ENCODE assay signal across 8 cellular contexts in the genomic region with DNA sequence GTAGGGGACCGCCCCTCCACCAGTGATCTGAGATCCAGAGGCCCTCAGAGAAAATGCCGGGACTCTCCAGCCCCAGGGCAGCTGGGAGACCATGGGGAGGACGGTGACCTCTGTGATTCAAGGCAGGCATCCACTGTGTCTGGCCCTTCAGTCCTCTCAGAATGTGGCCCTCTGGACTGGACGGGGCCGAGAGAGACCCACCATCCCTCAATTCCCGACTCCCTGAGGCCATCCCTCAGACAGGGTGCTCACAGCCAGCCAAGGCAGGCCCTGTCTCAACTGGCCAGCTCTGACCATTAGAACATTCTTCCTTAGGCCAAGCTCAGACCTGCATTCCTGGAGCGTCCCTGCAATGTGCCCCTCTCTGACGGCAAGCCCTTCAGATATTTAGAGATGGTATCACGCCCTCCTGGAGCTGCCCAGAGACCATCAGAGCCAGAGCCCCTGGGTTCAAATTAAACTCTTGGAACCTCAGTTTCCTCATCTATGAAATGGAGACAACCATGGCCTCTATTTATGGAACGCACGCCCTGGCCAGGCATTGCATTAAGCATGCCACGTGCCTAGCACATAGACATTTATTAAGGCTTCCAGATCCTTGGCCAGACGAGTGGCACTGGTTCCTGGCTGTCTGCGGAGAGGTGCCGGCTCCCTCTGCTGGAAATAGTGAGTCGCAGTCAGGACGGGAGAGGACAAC. TPM values are rescaled to one million over a fixed set of nuclear protein-coding genes. Genes with fewer than 3 reads are reported as not detected.
DNase-seq lines count a peak whose midpoint lies in the region; ATAC-seq and TF ChIP-seq lines count a peak whose summit lies in the region.

No MANE protein-coding gene starts in this region.

- no peak overlapping the region for H3K4me2 ChIP-seq in Karpas-422 (ENCODE audit: low read depth, low read length, poor library complexity, severe bottlenecking)
- peak overlapping the region; percentile 20; the same call in 1 of the 2 replicates for H3K4me2 ChIP-seq in PC-9
- H3K4me2 ChIP-seq in neuronal stem cell (ENCODE audit: insufficient read depth, low read length, poor library complexity, severe bottlenecking): no peak overlapping the region

- H4K8ac ChIP-seq in neuronal stem cell (ENCODE audit: low read depth, low read length): no peak overlapping the region

- TF ChIP-seq POLR2A in testis (IDR thresholded peaks at IDR 0.05): no peak

- H3K9me3 ChIP-seq in CD8-positive, alpha-beta memory T cell (ENCODE audit: low read length): no peaks in the 10 kb centered on the region
- H3K9me3 ChIP-seq in Karpas-422 (ENCODE audit: low read length) (no peaks in the 10 kb centered on the region), PC-9 (ENCODE audit: insufficient read depth, low read depth) (no peaks in the 10 kb centered on the region), neuronal stem cell (replicated peaks in 1 of 2; ENCODE audit: control insufficient read depth in 2 of 2, insufficient read depth in 1 of 2, low read depth in 1 of 2, low read length in 2 of 2) (no peaks in the 10 kb centered on the region), testis (no peaks in the 10 kb centered on the region)

- peak overlapping the region; percentile 87 for H2AK5ac ChIP-seq in neuronal stem cell (ENCODE audit: low read depth, low read length)

- peak; percentile 97 for TF ChIP-seq CTCF in PC-9 (conservative IDR thresholded peaks at IDR 0.05)
- peak; percentile 95 for TF ChIP-seq CTCF in fibroblast of mammary gland (conservative IDR thresholded peaks at IDR 0.05; ENCODE audit: control insufficient read depth, insufficient read depth, low read depth, low read length)
- peak; percentile 80 to 93 (median 89) for TF ChIP-seq CTCF in testis (IDR thresholded peaks at IDR 0.05)

- peaks cover 13% of the 10 kb centered on the region; the same call in 1 of the 2 replicates for H3F3A ChIP-seq in PC-9 (ENCODE audit: insufficient read depth, low read depth)

- H4K20me1 ChIP-seq in Karpas-422 (ENCODE audit: insufficient read depth, low read depth, low read length): no peaks in the 10 kb centered on the region
- no peaks in the 10 kb centered on the region for H4K20me1 ChIP-seq in PC-9 (ENCODE audit: insufficient read depth)

- H3K23ac ChIP-seq in neuronal stem cell (ENCODE audit: low read depth, low read length, poor library complexity): no peak overlapping the region

- H3K79me1 ChIP-seq in neuronal stem cell (ENCODE audit: low read depth, low read length): no peaks in the 10 kb centered on the region

- no peak overlapping the region for H4K91ac ChIP-seq in neuronal stem cell (ENCODE audit: low read depth, low read length, poor library complexity)

- H2AFZ ChIP-seq in Karpas-422 (ENCODE audit: low read length) (no peak overlapping the region), PC-9 (no peak overlapping the region), neuronal stem cell (ENCODE audit: low read length) (peak overlapping the region; percentile 64)

- peak overlapping the region in 2 of 8 donors; percentile 6 to 33 for H3K27ac Mint-ChIP-seq in CD8-positive, alpha-beta memory T cell

- ATAC-seq in GM19463 (IDR thresholded peaks at IDR 0.05; ENCODE audit: unreplicated experiment): peak; percentile 73
- ATAC-seq in activated T-cell treated with anti-CD3 and anti-CD28 coated beads, Interleukin-2, amount 50 U/mL, for 4 hours: peak; percentile 89

- no peak overlapping the region for H3K4ac ChIP-seq in neuronal stem cell (ENCODE audit: low read length)

- no peak overlapping the region for H3K9ac ChIP-seq in Karpas-422 (ENCODE audit: low read length)
- no peak overlapping the region for H3K9ac ChIP-seq in neuronal stem cell (ENCODE audit: low read depth, low read length, poor library complexity)

- WGBS in neuronal stem cell (ENCODE audit: extremely low coverage in 2 of 2, insufficient read length in 2 of 2, insufficient replicate concordance in 1 of 2), 2 donors: no CpG with 5 or more reads among the region's 17 CpGs
- WGBS in testis, 2 donors: 41 to 65% methylated on average over 14 to 15 of the region's 17 CpGs

- peak overlapping the region; percentile 6 for H2BK15ac ChIP-seq in neuronal stem cell (ENCODE audit: low read length)

- H3K79me2 ChIP-seq in Karpas-422 (ENCODE audit: low read length): no peaks in the 10 kb centered on the region
- no peaks in the 10 kb centered on the region for H3K79me2 ChIP-seq in PC-9 (ENCODE audit: low read depth)

- CTCF ChIA-PET in CD8-positive, alpha-beta memory T cell (lab: Charles Lee): interaction anchor here (0.9 to 27.0 kb wide), 13 partner anchors 8 to 238 kb away, joined by 3 to 520 read pairs (median 7); a partner anchor contains a TSS
- CTCF ChIA-PET in PC-9 (lab: Charles Lee): interaction anchor here (2.0 to 7.2 kb wide), 2 partner anchors 133 to 227 kb away, joined by 6 to 48 read pairs; no protein-coding TSS in a partner anchor

- no peak overlapping the region for H3K14ac ChIP-seq in neuronal stem cell (ENCODE audit: low read length)

- H3K27me3 Mint-ChIP-seq in CD8-positive, alpha-beta memory T cell: peaks cover 10 to 19% of the 10 kb centered on the region in 2 donors
- peaks cover 2% of the 10 kb centered on the region for H3K27me3 Mint-ChIP-seq in activated T-cell treated with anti-CD3 and anti-CD28 coated beads, Interleukin-2, amount 50 U/mL, for 4 hours (ENCODE audit: low read depth)

- peaks cover 0 to 3% (median 0%) of the 10 kb centered on the region in 3 donors for H3K36me3 Mint-ChIP-seq in CD8-positive, alpha-beta memory T cell
- H3K36me3 Mint-ChIP-seq in activated T-cell treated with anti-CD3 and anti-CD28 coated beads, Interleukin-2, amount 50 U/mL, for 4 hours (ENCODE audit: insufficient read depth): no peaks in the 10 kb centered on the region

- no peaks in the 10 kb centered on the region for H3K27me3 ChIP-seq in CD8-positive, alpha-beta memory T cell (ENCODE audit: insufficient read depth, low read length, poor library complexity, severe bottlenecking)
- H3K27me3 ChIP-seq in Karpas-422 (ENCODE audit: low read length) (no peaks in the 10 kb centered on the region), PC-9 (ENCODE audit: insufficient read depth, low read depth) (no peaks in the 10 kb centered on the region), neuronal stem cell (ENCODE audit: control insufficient read depth in 3 of 3, insufficient read depth in 3 of 3, low read depth in 1 of 3, low read length in 3 of 3) (peaks cover 0 to 43% (median 0%) of the 10 kb centered on the region in 3 experiments), testis (no peaks in the 10 kb centered on the region)

- H3K36me3 ChIP-seq in CD8-positive, alpha-beta memory T cell (ENCODE audit: insufficient read depth, low read length): no peaks in the 10 kb centered on the region
- H3K36me3 ChIP-seq in Karpas-422 (ENCODE audit: insufficient read depth, low read length) (no peaks in the 10 kb centered on the region), PC-9 (ENCODE audit: low read depth) (no peaks in the 10 kb centered on the region), neuronal stem cell (replicated peaks in 1 of 2; ENCODE audit: control insufficient read depth in 2 of 2, insufficient read depth in 2 of 2, low read length in 2 of 2) (no peaks in the 10 kb centered on the region), testis (ENCODE audit: low read depth, missing control alignments) (no peaks in the 10 kb centered on the region)

- no peak overlapping the region for H3K4me3 ChIP-seq in CD8-positive, alpha-beta memory T cell (ENCODE audit: low read length)
- H3K4me3 ChIP-seq in Karpas-422 (ENCODE audit: low read length): no peak overlapping the region
- no peak overlapping the region for H3K4me3 ChIP-seq in PC-9
- no peak overlapping the region for H3K4me3 ChIP-seq in fibroblast of mammary gland (ENCODE audit: control insufficient read depth, low read depth, low read length)
- no peak overlapping the region for H3K4me3 ChIP-seq in neuronal stem cell (ENCODE audit: low read length in 2 of 2)
- no peak overlapping the region for H3K4me3 ChIP-seq in testis

- H3K18ac ChIP-seq in neuronal stem cell (ENCODE audit: low read length): no peak overlapping the region

- H3K9me2 ChIP-seq in Karpas-422 (replicated peaks; ENCODE audit: insufficient read depth, low read length) (no peaks in the 10 kb centered on the region), PC-9 (ENCODE audit: insufficient read depth) (no peaks in the 10 kb centered on the region)

- no peaks in the 10 kb centered on the region for H3K9me3 Mint-ChIP-seq in CD8-positive, alpha-beta memory T cell
- no peaks in the 10 kb centered on the region for H3K9me3 Mint-ChIP-seq in activated T-cell treated with anti-CD3 and anti-CD28 coated beads, Interleukin-2, amount 50 U/mL, for 4 hours

- H2BK12ac ChIP-seq in neuronal stem cell (ENCODE audit: low read length): peak overlapping the region; percentile 44

- no peak overlapping the region for H3K4me3 Mint-ChIP-seq in CD8-positive, alpha-beta memory T cell
- no peak overlapping the region for H3K4me3 Mint-ChIP-seq in activated T-cell treated with anti-CD3 and anti-CD28 coated beads, Interleukin-2, amount 50 U/mL, for 4 hours

- intact Hi-C loops in PC-9 (cut with micrococcal nuclease; ENCODE audit: unreplicated experiment): loop anchor here (1.0 to 10.0 kb wide), 3 partner anchors 131 to 331 kb away; no protein-coding TSS in a partner anchor
- intact Hi-C loops in testis (cut with DNase I; ENCODE audit: low total_unique reads): loop anchor here (5.0 kb wide), 2 partner anchors 131 to 226 kb away; a partner anchor contains a TSS

- peak; percentile 27 to 81 (median 61) for DNase-seq in CD8-positive, alpha-beta memory T cell
- DNase-seq in Karpas-422: peak; percentile 92
- peak; percentile 78 to 82 for DNase-seq in PC-9
- DNase-seq in activated T-cell treated with anti-CD3 and anti-CD28 coated beads, Interleukin-2, amount 50 U/mL, for 4 hours: peak; percentile 53
- DNase-seq in fibroblast of mammary gland (ENCODE audit: low read depth): peak; percentile 88
- DNase-seq in neuronal stem cell (ENCODE audit: low spot score): peak; percentile 63
- peak; percentile 92 for DNase-seq in testis

- no peak overlapping the region for H2BK5ac ChIP-seq in neuronal stem cell (ENCODE audit: low read length)

- POLR2A ChIA-PET in CD8-positive, alpha-beta memory T cell (lab: Charles Lee): interaction anchor here (0.7 to 1.4 kb wide), 2 partner anchors 133 to 211 kb away, joined by 3 to 5 read pairs; a partner anchor contains a TSS
- POLR2A ChIA-PET in PC-9 (lab: Charles Lee; ENCODE audit: unreplicated experiment): interaction anchor here (0.5 kb wide), 1 partner anchor 137 kb away, joined by 3 read pairs; no protein-coding TSS in a partner anchor

- peaks cover 4% of the 10 kb centered on the region for H3K4me1 ChIP-seq in CD8-positive, alpha-beta memory T cell (ENCODE audit: insufficient read depth, low read length)
- H3K4me1 ChIP-seq in Karpas-422 (ENCODE audit: low read length): no peaks in the 10 kb centered on the region
- H3K4me1 ChIP-seq in PC-9 (replicated peaks; ENCODE audit: insufficient read depth): peaks cover 46% of the 10 kb centered on the region
- peaks cover 1 to 4% of the 10 kb centered on the region in 2 donors for H3K4me1 ChIP-seq in neuronal stem cell (ENCODE audit: control insufficient read depth in 2 of 2, insufficient read depth in 1 of 2, low read depth in 1 of 2, low read length in 2 of 2)
- peaks cover 25% of the 10 kb centered on the region for H3K4me1 ChIP-seq in testis

- no TSS peak for BruUV-seq in PC-9 (replicated peaks; lab: Mats Ljungman, UMichigan)

- no peak overlapping the region for H3K27ac ChIP-seq in CD8-positive, alpha-beta memory T cell (ENCODE audit: low read depth, low read length)
- H3K27ac ChIP-seq in Karpas-422 (ENCODE audit: low read length): no peak overlapping the region
- H3K27ac ChIP-seq in PC-9: no peak overlapping the region
- no peak overlapping the region for H3K27ac ChIP-seq in neuronal stem cell (replicated peaks; ENCODE audit: low read length)
- H3K27ac ChIP-seq in testis: no peak overlapping the region

- peaks cover 5 to 15% (median 5%) of the 10 kb centered on the region in 3 donors for H3K4me1 Mint-ChIP-seq in CD8-positive, alpha-beta memory T cell
- peaks cover 7% of the 10 kb centered on the region for H3K4me1 Mint-ChIP-seq in activated T-cell treated with anti-CD3 and anti-CD28 coated beads, Interleukin-2, amount 50 U/mL, for 4 hours (ENCODE audit: low read depth)

- no peak overlapping the region for H2BK120ac ChIP-seq in neuronal stem cell (ENCODE audit: low read depth, low read length)

RNA-seq across cellular contexts. Expression of a gene that starts 9.6 kb away (rescaled TPM):
- not detected for total RNA-seq in CD8-positive, alpha-beta memory T cell
- polyA plus RNA-seq in CD8-positive, alpha-beta memory T cell: not detected
- not detected in 2 replicates for total RNA-seq in Karpas-422 (2014; rRNA removed; shearing (Covaris generic); ENCODE audit: low replicate concordance)
- total RNA-seq in PC-9 (2021): 0.68 and 1.2 TPM in 2 replicates
- total RNA-seq in activated T-cell treated with anti-CD3 and anti-CD28 coated beads, Interleukin-2, amount 50 U/mL, for 4 hours: not detected
- not detected for polyA plus RNA-seq in neuronal stem cell (2013, experiment 1 of 2)
- polyA plus RNA-seq in neuronal stem cell (2013, experiment 2 of 2): 0.03 TPM
- 1 to 10 TPM; 3.3 to 7.2 TPM for total RNA-seq in testis
- polyA plus RNA-seq in testis (ENCODE audit: insufficient read depth, low read depth, low replicate concordance): 7.7 TPM

RNA-seq across cellular contexts. Expression of a gene that starts 32.5 kb away (rescaled TPM):
- total RNA-seq in CD8-positive, alpha-beta memory T cell: 1 to 10 TPM; 7.2 to 7.5 TPM
- 23.1 TPM for polyA plus RNA-seq in CD8-positive, alpha-beta memory T cell
- total RNA-seq in Karpas-422 (2014; rRNA removed; shearing (Covaris generic); ENCODE audit: low replicate concordance): not detected in 2 replicates
- 101 and 110 TPM in 2 replicates for total RNA-seq in PC-9 (2021)
- total RNA-seq in activated T-cell treated with anti-CD3 and anti-CD28 coated beads, Interleukin-2, amount 50 U/mL, for 4 hours: 10 to 100 TPM; 11.5 to 21.6 (median 11.7) TPM
- 29.3 TPM for polyA plus RNA-seq in neuronal stem cell (2013, experiment 1 of 2)
- polyA plus RNA-seq in neuronal stem cell (2013, experiment 2 of 2): 29.7 TPM
- total RNA-seq in testis: 100 to 1,000 TPM; 748 to 769 TPM
- 1,464 TPM for polyA plus RNA-seq in testis (ENCODE audit: insufficient read depth, low read depth, low replicate concordance)
